In the genomic region with DNA sequence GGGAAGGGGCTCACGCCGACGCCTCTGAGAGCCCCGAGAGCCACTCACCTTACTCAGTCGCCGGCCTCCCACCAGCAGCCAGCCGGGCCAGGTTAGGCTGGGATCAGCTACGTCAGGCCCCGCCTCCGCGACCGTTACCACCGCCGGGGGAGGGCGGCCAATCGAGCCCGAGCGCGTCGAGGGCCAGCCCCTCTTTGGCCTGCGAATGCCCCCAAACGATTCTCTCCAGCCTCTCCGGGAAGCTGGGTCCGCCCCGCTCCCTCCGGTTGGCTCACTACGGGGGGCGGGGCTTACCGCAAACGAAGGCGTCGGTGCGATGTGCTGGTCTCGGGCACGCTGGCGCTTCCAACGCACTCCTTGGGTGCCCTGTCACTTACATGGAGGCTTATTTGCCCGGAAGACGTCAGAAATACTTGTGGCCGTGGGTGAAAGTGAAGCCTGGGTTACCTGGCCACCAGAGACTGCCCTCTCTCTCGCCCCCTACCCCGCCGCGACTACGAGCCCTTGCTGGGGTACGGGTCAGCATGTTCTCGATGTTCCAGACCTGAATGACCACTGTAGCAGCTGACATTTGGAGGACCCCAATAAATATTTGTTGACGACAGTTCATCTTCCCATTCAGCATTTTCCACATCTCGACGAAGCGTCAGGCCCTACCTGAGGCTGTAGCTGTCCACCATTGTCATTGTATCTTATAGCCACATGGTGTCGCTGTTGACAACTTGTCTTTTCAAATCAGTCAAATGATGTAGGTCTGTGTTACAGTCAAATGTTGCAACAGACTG, we compare ENCODE assay signal across 1 cellular context.
A peak's percentile ranks its signal among the peaks of the same experiment; 100 is the strongest.
TF ChIP-seq lines count a peak whose summit lies in the region.

A gene with protein sequence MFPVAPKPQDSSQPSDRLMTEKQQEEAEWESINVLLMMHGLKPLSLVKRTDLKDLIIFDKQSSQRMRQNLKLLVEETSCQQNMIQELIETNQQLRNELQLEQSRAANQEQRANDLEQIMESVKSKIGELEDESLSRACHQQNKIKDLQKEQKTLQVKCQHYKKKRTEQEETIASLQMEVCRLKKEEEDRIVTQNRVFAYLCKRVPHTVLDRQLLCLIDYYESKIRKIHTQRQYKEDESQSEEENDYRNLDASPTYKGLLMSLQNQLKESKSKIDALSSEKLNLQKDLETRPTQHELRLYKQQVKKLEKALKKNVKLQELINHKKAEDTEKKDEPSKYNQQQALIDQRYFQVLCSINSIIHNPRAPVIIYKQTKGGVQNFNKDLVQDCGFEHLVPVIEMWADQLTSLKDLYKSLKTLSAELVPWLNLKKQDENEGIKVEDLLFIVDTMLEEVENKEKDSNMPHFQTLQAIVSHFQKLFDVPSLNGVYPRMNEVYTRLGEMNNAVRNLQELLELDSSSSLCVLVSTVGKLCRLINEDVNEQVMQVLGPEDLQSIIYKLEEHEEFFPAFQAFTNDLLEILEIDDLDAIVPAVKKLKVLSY (minus strand): TSS at position 111 of the 785 bp plus-strand sequence. CDS start 21,333 bp downstream, outside the sequence.

TF ChIP-seq in K562, 482 proteins besides CTCF, POLR2A, EP300 and RAD21 (continued from another document):
- TF ChIP-seq SOX6 (IDR thresholded peaks at IDR 0.05) (no peak), SMAD3 (CRISPR knock-in tag; conservative IDR thresholded peaks at IDR 0.05) (no peak), CBX5 (IDR thresholded peaks at IDR 0.05; ENCODE audit: borderline replicate concordance, low read depth) (no peak), KAT2B (IDR thresholded peaks at IDR 0.05; ENCODE audit: low read depth, low read length) (no peak), NR2C2 (CRISPR knock-in tag; IDR thresholded peaks at IDR 0.05) (no peak), NR2C2 (tag; IDR thresholded peaks at IDR 0.05) (peak; percentile 75; the same call in 1 of the 2 replicates), FOXJ2 (tag; IDR thresholded peaks at IDR 0.05) (no peak), ZNF436 (CRISPR knock-in tag; IDR thresholded peaks at IDR 0.05) (no peak)
